ENCODE assay signal across 8 cellular contexts in genomic region chr16:67013823-67014640, GRCh38. TPM values are rescaled to one million over a fixed set of nuclear protein-coding genes. Genes with fewer than 3 reads are reported as not detected.
A peak's percentile ranks its signal among the peaks of the same experiment; 100 is the strongest.
DNase-seq lines count a peak whose midpoint lies in the region; ATAC-seq and TF ChIP-seq lines count a peak whose summit lies in the region.

No MANE protein-coding gene starts in this region.

- no peaks in the 10 kb centered on the region for H3K9me2 ChIP-seq in SK-N-SH

- H3K9me3 ChIP-seq in DND-41 (ENCODE audit: insufficient read depth, low read length, severe bottlenecking) (no peaks in the 10 kb centered on the region), SK-N-SH (no peaks in the 10 kb centered on the region), left ventricle myocardium inferior (replicated peaks) (no peaks in the 10 kb centered on the region), upper lobe of left lung (no peaks in the 10 kb centered on the region)

- H3K27ac ChIP-seq in DND-41 (ENCODE audit: low read length) (0 out of 2 replicates have a peak overlapping the region, but pooled peaks have one; percentile 42), SK-N-SH (ENCODE audit: low read depth in 2 of 2, low read length in 1 of 2) (no peak overlapping the region), left ventricle myocardium inferior (replicated peaks) (peak overlapping the region; percentile 81), upper lobe of left lung (peak overlapping the region; percentile 30 to 66 (median 50))

- H4K20me1 ChIP-seq in DND-41 (ENCODE audit: insufficient read depth, low read length), result peaks cover 14% of the 10 kb centered on the region
- no peaks in the 10 kb centered on the region for H4K20me1 ChIP-seq in SK-N-SH (ENCODE audit: insufficient read depth)

- DNase-seq in DND-41, result peak; percentile 82
- peak; percentile 91 for DNase-seq in SK-N-SH
- DNase-seq in activated naive CD8-positive, alpha-beta T cell treated with anti-CD3 and anti-CD28 coated beads, Interleukin-2, amount 50 U/mL, for 16 hours (ENCODE audit: low read depth, low spot score), result peak; percentile 26
- DNase-seq in left ventricle myocardium inferior, result peak; percentile 87
- peak; percentile 42 to 95 (median 72) for DNase-seq in posterior cingulate gyrus
- DNase-seq in upper lobe of left lung, result peak; percentile 61 to 95

- H3K27me3 ChIP-seq in DND-41 (ENCODE audit: insufficient read depth, low read length, poor library complexity) (peaks cover 25% of the 10 kb centered on the region), SK-N-SH (ENCODE audit: insufficient read depth) (no peaks in the 10 kb centered on the region), left ventricle myocardium inferior (ENCODE audit: low read depth) (no peaks in the 10 kb centered on the region), upper lobe of left lung (peaks cover 0 to 6% (median 1%) of the 10 kb centered on the region in 4 donors)

- CTCF ChIA-PET in SK-N-SH (lab: Yijun Ruan, JAX), result interaction anchor here (0.6 to 23.0 kb wide), 23 partner anchors 12 to 211 kb away, joined by 3 to 470 read pairs (median 4); partner anchors contain the start of genes B3GNT9, FBXL8, MATCAP1 and NOL3

- intact Hi-C loops in left ventricle myocardium inferior (cut with micrococcal nuclease) (no loop called here), posterior cingulate gyrus (cut with DNase I) (loop anchor here (2.0 kb wide), 1 partner anchor 37 kb away; no protein-coding TSS in a partner anchor)

- H3K4me2 ChIP-seq in DND-41 (ENCODE audit: insufficient read depth, low read length) (peak overlapping the region; percentile 85), SK-N-SH (peak overlapping the region; percentile 71)

- H3K4me3 ChIP-seq in DND-41 (ENCODE audit: low read depth in 1 of 2, low read length in 2 of 2), result peak overlapping the region in 1 of 2 experiments; percentile 53; a peak in 2 of 4 replicates
- peak overlapping the region; percentile 43 to 44; a peak in 3 of 4 replicates for H3K4me3 ChIP-seq in SK-N-SH (ENCODE audit: low read depth in 2 of 2, low read length in 1 of 2)
- H3K4me3 ChIP-seq in left ventricle myocardium inferior, result peak overlapping the region; percentile 71
- peak overlapping the region; percentile 39 to 64 (median 56) for H3K4me3 ChIP-seq in upper lobe of left lung

- peak; percentile 30 for TF ChIP-seq CTCF in DND-41 (IDR thresholded peaks at IDR 0.05; ENCODE audit: borderline replicate concordance, extremely low read depth, low read length, poor library complexity, severe bottlenecking)
- TF ChIP-seq CTCF in SK-N-SH (IDR thresholded peaks at IDR 0.05), result no peak; the same call in 1 of the 2 replicates
- peak; percentile 53 for TF ChIP-seq CTCF in left ventricle myocardium inferior (IDR thresholded peaks at IDR 0.05; ENCODE audit: borderline replicate concordance)
- TF ChIP-seq CTCF in upper lobe of left lung (IDR thresholded peaks at IDR 0.05), result peak in 5 of 6 experiments; percentile 27 to 75 (median 50)

- H3K9ac ChIP-seq in DND-41 (ENCODE audit: low read depth, low read length) (peak overlapping the region; percentile 49), SK-N-SH (peak overlapping the region; percentile 41; the same call in 1 of the 2 replicates)

- 44% methylated on average over 13 of the region's 70 CpGs for WGBS in SK-N-SH (ENCODE audit: low lambda C conversion rate)
- 2% methylated on average over 23 of the region's 70 CpGs; no CpG with 5 or more reads in 1 of the 2 donors for WGBS in upper lobe of left lung, 2 donors

- H3K79me2 ChIP-seq in DND-41 (ENCODE audit: insufficient read depth, low read length) (no peaks in the 10 kb centered on the region), SK-N-SH (ENCODE audit: insufficient read depth) (no peaks in the 10 kb centered on the region)

- peak; percentile 32 for TF ChIP-seq RAD21 in SK-N-SH (IDR thresholded peaks at IDR 0.05; ENCODE audit: low read length)

- H3K4me1 ChIP-seq in DND-41 (ENCODE audit: insufficient read depth, low read length) (peaks cover 24% of the 10 kb centered on the region), SK-N-SH (ENCODE audit: control insufficient read depth in 1 of 2, insufficient read depth in 2 of 2, low read depth in 1 of 2, low read length in 1 of 2) (peaks cover 8 to 11% of the 10 kb centered on the region in 2 experiments; a peak in 1 of 4 replicates), left ventricle myocardium inferior (peaks cover 21% of the 10 kb centered on the region), upper lobe of left lung (peaks cover 9 to 16% (median 15%) of the 10 kb centered on the region in 4 donors)

- H2AFZ ChIP-seq in DND-41 (ENCODE audit: low read depth, low read length) (peak overlapping the region; percentile 48; the same call in 1 of the 2 replicates), SK-N-SH (ENCODE audit: low read depth) (peak overlapping the region; percentile 83; the same call in 1 of the 2 replicates)

- POLR2A ChIA-PET in SK-N-SH (lab: Yijun Ruan, JAX), result interaction anchor here (0.6 to 1.2 kb wide), 4 partner anchors 88 to 159 kb away, joined by 3 to 6 read pairs (median 4); partner anchors contain the start of gene B3GNT9

- H3F3A ChIP-seq in SK-N-SH (replicated peaks; ENCODE audit: insufficient read depth), result peaks cover 10% of the 10 kb centered on the region

- no peaks in the 10 kb centered on the region for H3K36me3 ChIP-seq in DND-41 (ENCODE audit: insufficient read depth, low read length)
- H3K36me3 ChIP-seq in SK-N-SH (replicated peaks in 1 of 2; ENCODE audit: control insufficient read depth in 1 of 2, insufficient read depth in 2 of 2, low read length in 1 of 2), result no peaks in the 10 kb centered on the region
- no peaks in the 10 kb centered on the region for H3K36me3 ChIP-seq in left ventricle myocardium inferior
- no peaks in the 10 kb centered on the region for H3K36me3 ChIP-seq in upper lobe of left lung

- TF ChIP-seq POLR2A in upper lobe of left lung (IDR thresholded peaks at IDR 0.05), result no peak

- ATAC-seq in DND-41 (ENCODE audit: insufficient read depth, low read depth) (peak; percentile 71), HG02798 (IDR thresholded peaks at IDR 0.05; ENCODE audit: poor library complexity, unreplicated experiment) (peak; percentile 40), upper lobe of left lung (ENCODE audit: low FRiP score in 2 of 2) (peak; percentile 51 to 85), GM19324 (IDR thresholded peaks at IDR 0.05; ENCODE audit: low FRiP score, unreplicated experiment) (no peak)

- no peak for TF ChIP-seq EP300 in SK-N-SH (IDR thresholded peaks at IDR 0.05; ENCODE audit: borderline replicate concordance in 1 of 2, low read depth in 1 of 2, low read length in 1 of 2)
- TF ChIP-seq EP300 in upper lobe of left lung (IDR thresholded peaks at IDR 0.05), result no peak

TF ChIP-seq in SK-N-SH, 30 proteins besides CTCF, POLR2A, EP300 and RAD21 (continues in another document):
- peak; percentile 21 for TF ChIP-seq SMC3 (IDR thresholded peaks at IDR 0.05; ENCODE audit: low read depth, low read length)
- TF ChIP-seq YY1 (IDR thresholded peaks at IDR 0.05; ENCODE audit: low read depth), result no peak
- TF ChIP-seq USF2 (IDR thresholded peaks at IDR 0.05; ENCODE audit: borderline replicate concordance, low read depth, low read length), result no peak
- TF ChIP-seq, protein P1, sequence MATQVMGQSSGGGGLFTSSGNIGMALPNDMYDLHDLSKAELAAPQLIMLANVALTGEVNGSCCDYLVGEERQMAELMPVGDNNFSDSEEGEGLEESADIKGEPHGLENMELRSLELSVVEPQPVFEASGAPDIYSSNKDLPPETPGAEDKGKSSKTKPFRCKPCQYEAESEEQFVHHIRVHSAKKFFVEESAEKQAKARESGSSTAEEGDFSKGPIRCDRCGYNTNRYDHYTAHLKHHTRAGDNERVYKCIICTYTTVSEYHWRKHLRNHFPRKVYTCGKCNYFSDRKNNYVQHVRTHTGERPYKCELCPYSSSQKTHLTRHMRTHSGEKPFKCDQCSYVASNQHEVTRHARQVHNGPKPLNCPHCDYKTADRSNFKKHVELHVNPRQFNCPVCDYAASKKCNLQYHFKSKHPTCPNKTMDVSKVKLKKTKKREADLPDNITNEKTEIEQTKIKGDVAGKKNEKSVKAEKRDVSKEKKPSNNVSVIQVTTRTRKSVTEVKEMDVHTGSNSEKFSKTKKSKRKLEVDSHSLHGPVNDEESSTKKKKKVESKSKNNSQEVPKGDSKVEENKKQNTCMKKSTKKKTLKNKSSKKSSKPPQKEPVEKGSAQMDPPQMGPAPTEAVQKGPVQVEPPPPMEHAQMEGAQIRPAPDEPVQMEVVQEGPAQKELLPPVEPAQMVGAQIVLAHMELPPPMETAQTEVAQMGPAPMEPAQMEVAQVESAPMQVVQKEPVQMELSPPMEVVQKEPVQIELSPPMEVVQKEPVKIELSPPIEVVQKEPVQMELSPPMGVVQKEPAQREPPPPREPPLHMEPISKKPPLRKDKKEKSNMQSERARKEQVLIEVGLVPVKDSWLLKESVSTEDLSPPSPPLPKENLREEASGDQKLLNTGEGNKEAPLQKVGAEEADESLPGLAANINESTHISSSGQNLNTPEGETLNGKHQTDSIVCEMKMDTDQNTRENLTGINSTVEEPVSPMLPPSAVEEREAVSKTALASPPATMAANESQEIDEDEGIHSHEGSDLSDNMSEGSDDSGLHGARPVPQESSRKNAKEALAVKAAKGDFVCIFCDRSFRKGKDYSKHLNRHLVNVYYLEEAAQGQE (IDR thresholded peaks at IDR 0.05; ENCODE audit: low read depth, low read length), result no peak
- TF ChIP-seq RXRA (IDR thresholded peaks at IDR 0.05; ENCODE audit: borderline replicate concordance, low read depth), result no peak
- peak; percentile 45; the same call in 1 of the 2 replicates for TF ChIP-seq NFIC (IDR thresholded peaks at IDR 0.05; ENCODE audit: borderline replicate concordance)

RNA-seq across cellular contexts. Expression of gene CBFB, which starts 14.9 kb away (rescaled TPM):
- polyA plus RNA-seq in SK-N-SH (2012; rRNA removed), result 38.8 and 40.1 TPM in 2 replicates
- polyA plus RNA-seq in SK-N-SH (2012; cell fraction: cytosol; rRNA removed), result 53.2 and 79.2 TPM in 2 replicates
- polyA plus RNA-seq in SK-N-SH (2012; cell fraction: nucleus; rRNA removed), result 23.6 and 34.2 TPM in 2 replicates
- total RNA-seq in left ventricle myocardium inferior, result 25.2 TPM
- 10 to 100 TPM; 31.4 to 73.4 (median 54.1) TPM for total RNA-seq in upper lobe of left lung

RNA-seq across cellular contexts. Expression of gene CES4A, which starts 25.6 kb away (rescaled TPM):
- polyA plus RNA-seq in SK-N-SH (2012; rRNA removed), result 7.3 and 13.2 TPM in 2 replicates
- 1.8 and 2.6 TPM in 2 replicates for polyA plus RNA-seq in SK-N-SH (2012; cell fraction: cytosol; rRNA removed)
- 86.2 and 87.9 TPM in 2 replicates for polyA plus RNA-seq in SK-N-SH (2012; cell fraction: nucleus; rRNA removed)
- total RNA-seq in left ventricle myocardium inferior, result 11.0 TPM
- total RNA-seq in upper lobe of left lung, result 10 to 100 TPM in 5 of 6 donors, 1 to 10 TPM in 1; 9.9 to 39.7 (median 20.2) TPM

RNA-seq across cellular contexts. Expression of gene CES3, which starts 53.0 kb away (rescaled TPM):
- 1.4 and 1.8 TPM in 2 replicates for polyA plus RNA-seq in SK-N-SH (2012; rRNA removed)
- 0.32 and 0.37 TPM in 2 replicates for polyA plus RNA-seq in SK-N-SH (2012; cell fraction: cytosol; rRNA removed)
- 12.0 and 13.8 TPM in 2 replicates for polyA plus RNA-seq in SK-N-SH (2012; cell fraction: nucleus; rRNA removed)
- total RNA-seq in left ventricle myocardium inferior (1.0 TPM), upper lobe of left lung (1 to 10 TPM; 1.4 to 6.2 (median 2.9) TPM)

Comparison
In these comparisons a context has a peak if more than half of its experiments do, and no peak if none do; other contexts are left out.
1. DNase-seq: peak in every context shown above with its lines; median percentile 91 in SK-N-SH; 87 in left ventricle myocardium inferior; 82 in DND-41; 78 in upper lobe of left lung; 72 in posterior cingulate gyrus; 26 in activated naive CD8-positive, alpha-beta T cell treated with anti-CD3 and anti-CD28 coated beads, Interleukin-2, amount 50 U/mL, for 16 hours.
2. H3K27ac ChIP-seq: peak in DND-41 (single experiment), left ventricle myocardium inferior (single experiment) and upper lobe of left lung (4 of 4); none in SK-N-SH (0 of 2).